ENCODE assay signal across 12 cellular contexts in genomic region chr1:229887043-229887822, GRCh38.
A peak's percentile ranks its signal among the peaks of the same experiment; 100 is the strongest.
DNase-seq lines count a peak whose midpoint lies in the region; ATAC-seq and TF ChIP-seq lines count a peak whose summit lies in the region.
"Had no signal": no experiment of that assay in that cellular context is flagged by ENCODE, and none has a peak within 500 bp of the region (broad histone marks: within the 10 kb centered on the region; RNA-seq: fewer than 3 reads in every experiment).

No MANE protein-coding gene starts in this region.

- DNase-seq in Ammon's horn (ENCODE audit: low spot score) (peak; percentile 46), NCI-H1694 treated with DMSO at 0.1 percent for 48 hours (lab: John Stamatoyannopoulos, UW) (peak; percentile 61), ecto neural progenitor cell (ENCODE audit: low spot score) (peak; percentile 16), lung (ENCODE audit: low spot score) (peak; percentile 24), MV-4-11 (lab: John Stamatoyannopoulos, UW) (no peak)
- DNase-seq in activated CD4-positive, alpha-beta memory T cell treated with anti-CD3 and anti-CD28 coated beads for 36 hours = no peak
- DNase-seq: NCI-H524 had no signal

- H3K27ac ChIP-seq in lung (ENCODE audit: low read depth in 1 of 2, low read length in 1 of 2) = peak overlapping the region in 1 of 2 donors; percentile 83
- H3K27ac ChIP-seq: parathyroid adenoma had no signal

- no peak overlapping the region for H3K4me3 Mint-ChIP-seq in activated CD4-positive, alpha-beta memory T cell treated with anti-CD3 and anti-CD28 coated beads for 36 hours
- H3K4me3 Mint-ChIP-seq: stimulated activated memory B cell treated with anti-CD40 and anti-IgM and Interleukin-4, amounts not matched to agents 10 μg/mL and 1 μg/mL and 100 μg/mL, for 72 hours had no signal

- no peaks in the 10 kb centered on the region for H3K27me3 ChIP-seq in lung (ENCODE audit: control insufficient read depth, insufficient read depth)
- H3K27me3 ChIP-seq: ascending aorta had no signal

- ATAC-seq in lung (ENCODE audit: insufficient read depth, low FRiP score) = no peak
- ATAC-seq in GM21528 (IDR thresholded peaks at IDR 0.05; ENCODE audit: low FRiP score, unreplicated experiment) = no peak
- no peak for ATAC-seq in HG02840 (IDR thresholded peaks at IDR 0.05; ENCODE audit: low FRiP score, unreplicated experiment)
- ATAC-seq: stimulated activated memory B cell treated with anti-CD40 and anti-IgM and Interleukin-4, amounts not matched to agents 10 μg/mL and 1 μg/mL and 100 μg/mL, for 72 hours had no signal

- no peaks in the 10 kb centered on the region for H3K36me3 Mint-ChIP-seq in activated CD4-positive, alpha-beta memory T cell treated with anti-CD3 and anti-CD28 coated beads for 36 hours
- H3K36me3 Mint-ChIP-seq: stimulated activated memory B cell treated with anti-CD40 and anti-IgM and Interleukin-4, amounts not matched to agents 10 μg/mL and 1 μg/mL and 100 μg/mL, for 72 hours had no signal

- POLR2A ChIA-PET in activated CD4-positive, alpha-beta memory T cell treated with anti-CD3 and anti-CD28 coated beads for 36 hours (lab: Charles Lee) = no interaction called here

- H3K27ac Mint-ChIP-seq in activated CD4-positive, alpha-beta memory T cell treated with anti-CD3 and anti-CD28 coated beads for 36 hours = no peak overlapping the region
- H3K27ac Mint-ChIP-seq: stimulated activated memory B cell treated with anti-CD40 and anti-IgM and Interleukin-4, amounts not matched to agents 10 μg/mL and 1 μg/mL and 100 μg/mL, for 72 hours had no signal

- H3K27me3 Mint-ChIP-seq in activated CD4-positive, alpha-beta memory T cell treated with anti-CD3 and anti-CD28 coated beads for 36 hours = peaks cover 12% of the 10 kb centered on the region

- no peaks in the 10 kb centered on the region for H3K9me3 ChIP-seq in lung (ENCODE audit: control insufficient read depth in 2 of 2, insufficient read depth in 1 of 2, low read length in 1 of 2)
- H3K9me3 ChIP-seq: ascending aorta had no signal

- TF ChIP-seq CTCF in lung (IDR thresholded peaks at IDR 0.05; ENCODE audit: control extremely low read depth, extremely low read depth) = no peak

- CTCF ChIA-PET in activated CD4-positive, alpha-beta memory T cell treated with anti-CD3 and anti-CD28 coated beads for 36 hours (lab: Charles Lee) = interaction anchor here (0.9 kb wide), 1 partner anchor 12 kb away, joined by 6 read pairs; no protein-coding TSS in a partner anchor

- H3K4me3 ChIP-seq in lung = no peak overlapping the region
- H3K4me3 ChIP-seq: ascending aorta had no signal

- intact Hi-C loops in activated CD4-positive, alpha-beta memory T cell treated with anti-CD3 and anti-CD28 coated beads for 36 hours (cut with micrococcal nuclease) = no loop called here

- no peaks in the 10 kb centered on the region for H3K9me3 Mint-ChIP-seq in activated CD4-positive, alpha-beta memory T cell treated with anti-CD3 and anti-CD28 coated beads for 36 hours
- H3K9me3 Mint-ChIP-seq: stimulated activated memory B cell treated with anti-CD40 and anti-IgM and Interleukin-4, amounts not matched to agents 10 μg/mL and 1 μg/mL and 100 μg/mL, for 72 hours had no signal

- 86 to 87% methylated on average over 3 of the region's 3 CpGs for WGBS in lung, 2 donors

- H3K4me1 Mint-ChIP-seq in activated CD4-positive, alpha-beta memory T cell treated with anti-CD3 and anti-CD28 coated beads for 36 hours (ENCODE audit: low read depth) = no peaks in the 10 kb centered on the region
- H3K4me1 Mint-ChIP-seq: stimulated activated memory B cell treated with anti-CD40 and anti-IgM and Interleukin-4, amounts not matched to agents 10 μg/mL and 1 μg/mL and 100 μg/mL, for 72 hours had no signal

- peaks cover 0 to 4% of the 10 kb centered on the region in 2 donors for H3K4me1 ChIP-seq in lung (ENCODE audit: control insufficient read depth in 2 of 2, insufficient read depth in 2 of 2, low read length in 2 of 2)
- H3K4me1 ChIP-seq: ascending aorta, parathyroid adenoma had no signal

- H3K36me3 ChIP-seq in lung (ENCODE audit: control insufficient read depth in 2 of 2, insufficient read depth in 2 of 2, low read length in 2 of 2) = no peaks in the 10 kb centered on the region
- H3K36me3 ChIP-seq: ascending aorta had no signal

Comparison
In these comparisons a context has a peak if more than half of its experiments do, and no peak if none do; other contexts are left out.
1. DNase-seq: peak in Ammon's horn (single experiment), NCI-H1694 treated with DMSO at 0.1 percent for 48 hours (single experiment), ecto neural progenitor cell (single experiment) and lung (single experiment); none in MV-4-11 (single experiment) and activated CD4-positive, alpha-beta memory T cell treated with anti-CD3 and anti-CD28 coated beads for 36 hours (single experiment).